In the genomic region with DNA sequence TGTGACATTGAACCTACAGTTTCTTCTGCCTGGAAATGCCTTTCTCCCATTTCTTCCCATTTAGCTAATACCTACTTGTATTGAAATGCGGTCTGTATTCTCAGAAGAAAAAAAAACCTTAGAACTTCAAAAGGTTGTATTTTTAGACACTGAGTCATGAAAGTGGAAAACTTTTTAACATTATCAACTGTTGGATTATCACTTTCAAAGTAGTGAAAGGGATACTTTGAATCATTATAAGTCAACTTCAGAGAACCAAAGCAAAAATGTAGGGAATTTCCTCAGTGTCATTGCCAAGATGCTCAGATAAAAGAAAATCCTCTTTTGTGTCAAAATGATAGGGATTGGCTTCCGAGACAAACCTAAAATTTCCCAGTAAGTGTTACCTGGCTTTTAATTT, we compare ENCODE assay signal across 27 cellular contexts. TPM values are rescaled to one million over a fixed set of nuclear protein-coding genes. Genes with fewer than 3 reads are reported as not detected.
DNase-seq lines count a peak whose midpoint lies in the region; ATAC-seq, FAIRE-seq and TF ChIP-seq lines count a peak whose summit lies in the region.
"Had no signal": no experiment of that assay in that cellular context is flagged by ENCODE, and none has a peak within 500 bp of the region (broad histone marks: within the 10 kb centered on the region; RNA-seq: fewer than 3 reads in every experiment).

No MANE protein-coding gene starts in this region.

- H3K4me3 ChIP-seq in GM23248: no peak overlapping the region
- H3K4me3 ChIP-seq in GM12878: no peak overlapping the region
- H3K4me3 ChIP-seq in osteoblast (ENCODE audit: insufficient read depth, low read length): no peak overlapping the region
- H3K4me3 ChIP-seq in effector memory CD4-positive, alpha-beta T cell (ENCODE audit: insufficient read depth, low read depth, low read length, poor library complexity, severe bottlenecking): no peak overlapping the region
- no peak overlapping the region for H3K4me3 ChIP-seq in upper lobe of right lung
- H3K4me3 ChIP-seq: esophagus squamous epithelium, lung, SJCRH30 had no signal

- no peaks in the 10 kb centered on the region for H3K9me3 ChIP-seq in GM23248 (ENCODE audit: low read depth)
- H3K9me3 ChIP-seq in GM12878 (replicated peaks; ENCODE audit: control insufficient read depth, insufficient read depth, low read length): no peaks in the 10 kb centered on the region
- H3K9me3 ChIP-seq in osteoblast (ENCODE audit: low read depth, low read length): no peaks in the 10 kb centered on the region
- no peaks in the 10 kb centered on the region for H3K9me3 ChIP-seq in effector memory CD4-positive, alpha-beta T cell (ENCODE audit: control insufficient read depth, low read length)
- no peaks in the 10 kb centered on the region for H3K9me3 ChIP-seq in upper lobe of right lung
- H3K9me3 ChIP-seq: BE2C, Caco-2, esophagus squamous epithelium, SJCRH30 had no signal

- BruUV-seq in GM12878 (replicated peaks; lab: Mats Ljungman, UMichigan): no TSS peak

- RAD21 ChIA-PET in GM12878 (lab: Charles Lee; ENCODE audit: unreplicated experiment): no interaction called here

- intact Hi-C loops in GM12878 (cut with micrococcal nuclease; ENCODE audit: unreplicated experiment): no loop called here
- intact Hi-C loops in head of caudate nucleus (cut with DNase I): no loop called here
- intact Hi-C loops in upper lobe of right lung (cut with DNase I): no loop called here

- in situ Hi-C loops in GM23248 (cut with MboI) (no loop called here), GM12878 (cut with MboI) (no loop called here)

- H3K9ac ChIP-seq in GM23248: no peak overlapping the region
- H3K9ac ChIP-seq in GM12878 (ENCODE audit: control insufficient read depth, insufficient read depth, low read length): no peak overlapping the region
- H3K9ac ChIP-seq: parathyroid adenoma had no signal

- SMC1A ChIA-PET in GM12878 (lab: Charles Lee; ENCODE audit: uncharacterized antibody, unreplicated experiment): no interaction called here

- TF ChIP-seq CTCF in GM12878 (IDR thresholded peaks at IDR 0.05 in 2 of 3, conservative IDR thresholded peaks at IDR 0.05 in 1 of 3; ENCODE audit: control insufficient read depth in 2 of 3, extremely low read depth in 1 of 3, insufficient read depth in 1 of 3, low read depth in 3 of 3, low read length in 3 of 3): no peak
- TF ChIP-seq CTCF in osteoblast (IDR thresholded peaks at IDR 0.05; ENCODE audit: extremely low read depth, low read depth, low read length): no peak
- no peak for TF ChIP-seq CTCF in upper lobe of right lung (IDR thresholded peaks at IDR 0.05)

- no peaks in the 10 kb centered on the region for H4K20me1 ChIP-seq in GM23248 (ENCODE audit: insufficient read depth)
- H4K20me1 ChIP-seq in GM12878 (ENCODE audit: control insufficient read depth, insufficient read depth): no peaks in the 10 kb centered on the region
- no peaks in the 10 kb centered on the region for H4K20me1 ChIP-seq in osteoblast (ENCODE audit: insufficient read depth, low read length)

- FAIRE-seq in GM12878 (lab: Jason Lieb, UNC): no peak

- 73 to 76% methylated on average over 2 of the region's 2 CpGs for WGBS in GM23248 (ENCODE audit: low coverage in 1 of 2, low lambda C conversion rate in 2 of 2, missing lambda C conversion rate in 2 of 2), 2 experiments
- WGBS in GM12878 (ENCODE audit: insufficient coverage, insufficient replicate concordance, low lambda C conversion rate, missing lambda C conversion rate): 0% methylated on average over 2 of the region's 2 CpGs

- TF ChIP-seq EP300 in GM12878 (IDR thresholded peaks at IDR 0.05; ENCODE audit: borderline replicate concordance in 1 of 2, control insufficient read depth in 1 of 2, low read depth in 2 of 2, low read length in 2 of 2): no peak

- POLR2A ChIA-PET in GM12878 (lab: Charles Lee): interaction anchor here (0.6 kb wide), 1 partner anchor 241 kb away, joined by 4 read pairs; no protein-coding TSS in a partner anchor

- peaks cover 21% of the 10 kb centered on the region for H3K4me1 ChIP-seq in GM23248 (ENCODE audit: insufficient read depth)
- H3K4me1 ChIP-seq in GM12878 (ENCODE audit: control insufficient read depth, insufficient read depth, low read length): no peaks in the 10 kb centered on the region
- H3K4me1 ChIP-seq in osteoblast (ENCODE audit: insufficient read depth, low read length): peaks cover 18% of the 10 kb centered on the region
- no peaks in the 10 kb centered on the region for H3K4me1 ChIP-seq in effector memory CD4-positive, alpha-beta T cell (ENCODE audit: control insufficient read depth, insufficient read depth, low read length, poor library complexity, severe bottlenecking)
- no peaks in the 10 kb centered on the region for H3K4me1 ChIP-seq in upper lobe of right lung
- H3K4me1 ChIP-seq: BE2C, parathyroid adenoma, SJCRH30 had no signal

- CTCF ChIA-PET in GM12878 (lab: Yijun Ruan, JAX): interaction anchor here (1.1 kb wide), 1 partner anchor 11 kb away, joined by 5 read pairs; no protein-coding TSS in a partner anchor

- DNase-seq in GM23248: peak; percentile 20
- peak; percentile 33 for DNase-seq in NCI-H226
- no peak for DNase-seq in GM12878 (ENCODE audit: low read depth, low spot score)
- no peak for DNase-seq in osteoblast (ENCODE audit: insufficient read length, low spot score, missing footprints)
- DNase-seq in DMS153 treated with DMSO at 0.1 percent for 48 hours (lab: John Stamatoyannopoulos, UW; ENCODE audit: unreplicated experiment): no peak
- DNase-seq in head of caudate nucleus: no peak
- no peak for DNase-seq in effector memory CD4-positive, alpha-beta T cell
- DNase-seq in upper lobe of right lung: no peak
- DNase-seq: amygdala; BE2C; Caco-2; effector CD8-positive, alpha-beta T cell; esophagus squamous epithelium; glutamatergic neuron; naive thymus-derived CD4-positive, alpha-beta T cell; NCI-H1436; NCI-H2171; NCI-H774; SJCRH30; stimulated activated CD4-positive, alpha-beta T cell treated with anti-CD3 and anti-CD28 coated beads, Interleukin-2, amount 100 ng/mL, for 48 hours had no signal

- peaks cover 9% of the 10 kb centered on the region for H3F3A ChIP-seq in GM23248 (ENCODE audit: insufficient read depth)

- H2AFZ ChIP-seq in GM23248: no peak overlapping the region
- H2AFZ ChIP-seq in GM12878 (ENCODE audit: control insufficient read depth, low read depth, low read length): no peak overlapping the region
- H2AFZ ChIP-seq in osteoblast (ENCODE audit: low read length): no peak overlapping the region
- H2AFZ ChIP-seq: parathyroid adenoma had no signal

- H3K9me2 ChIP-seq in GM23248 (ENCODE audit: insufficient read depth): no peaks in the 10 kb centered on the region

- ATAC-seq in GM12878 (no peak), upper lobe of right lung (no peak)
- ATAC-seq: naive thymus-derived CD4-positive, alpha-beta T cell; PC-3 had no signal

- H3K36me3 ChIP-seq in GM23248 (ENCODE audit: low read depth) (no peaks in the 10 kb centered on the region), GM12878 (ENCODE audit: control insufficient read depth in 2 of 2, insufficient read depth in 2 of 2, low read length in 1 of 2) (no peaks in the 10 kb centered on the region), osteoblast (ENCODE audit: insufficient read depth, low read length) (no peaks in the 10 kb centered on the region), upper lobe of right lung (no peaks in the 10 kb centered on the region)
- H3K36me3 ChIP-seq in effector memory CD4-positive, alpha-beta T cell (ENCODE audit: control insufficient read depth, insufficient read depth, low read length): no peaks in the 10 kb centered on the region
- H3K36me3 ChIP-seq: BE2C, esophagus squamous epithelium, SJCRH30 had no signal

- H3K27ac ChIP-seq in GM23248 (peak overlapping the region; percentile 18; the same call in 1 of the 2 replicates), GM12878 (ENCODE audit: control insufficient read depth, insufficient read depth) (no peak overlapping the region), osteoblast (ENCODE audit: low read depth, low read length) (peak overlapping the region; percentile 31), upper lobe of right lung (no peak overlapping the region)
- H3K27ac ChIP-seq in effector memory CD4-positive, alpha-beta T cell (ENCODE audit: insufficient read depth, low read length, poor library complexity, severe bottlenecking): no peak overlapping the region
- H3K27ac ChIP-seq: esophagus squamous epithelium, parathyroid adenoma, SJCRH30 had no signal

- H3K79me2 ChIP-seq in GM23248 (ENCODE audit: insufficient read depth) (no peaks in the 10 kb centered on the region), GM12878 (ENCODE audit: control insufficient read depth, insufficient read depth, low read length) (no peaks in the 10 kb centered on the region), osteoblast (ENCODE audit: insufficient read depth, low read length) (no peaks in the 10 kb centered on the region)
- H3K79me2 ChIP-seq: parathyroid adenoma had no signal

- no peak for TF ChIP-seq RAD21 in GM12878 (IDR thresholded peaks at IDR 0.05; ENCODE audit: insufficient read depth, low read depth, low read length)

- peak overlapping the region; percentile 16 for H3K4me2 ChIP-seq in GM23248 (ENCODE audit: unreplicated experiment)
- H3K4me2 ChIP-seq in GM12878 (ENCODE audit: control insufficient read depth, insufficient read depth): no peak overlapping the region
- H3K4me2 ChIP-seq in osteoblast (ENCODE audit: insufficient read depth, low read length): peak overlapping the region; percentile 61

- no peak for TF ChIP-seq POLR2A in GM12878 (IDR thresholded peaks at IDR 0.05; ENCODE audit: low read depth, low read length)

- H3K27me3 ChIP-seq in GM23248 (replicated peaks; ENCODE audit: insufficient read depth) (no peaks in the 10 kb centered on the region), GM12878 (replicated peaks in 1 of 2; ENCODE audit: control insufficient read depth in 2 of 2, insufficient read depth in 2 of 2, low read length in 1 of 2) (no peaks in the 10 kb centered on the region), osteoblast (ENCODE audit: insufficient read depth, low read length) (no peaks in the 10 kb centered on the region), upper lobe of right lung (no peaks in the 10 kb centered on the region)
- H3K27me3 ChIP-seq in effector memory CD4-positive, alpha-beta T cell (replicated peaks; ENCODE audit: control insufficient read depth, insufficient read depth, low read length, poor library complexity, severe bottlenecking): peaks cover 3% of the 10 kb centered on the region
- H3K27me3 ChIP-seq: esophagus squamous epithelium had no signal

RNA-seq across cellular contexts. Expression of gene HOATZ, which starts 6.6 kb away (rescaled TPM):
- total RNA-seq in GM23248 (2014; rRNA removed; shearing (Covaris generic)): not detected in 2 replicates
- polyA plus RNA-seq in GM23248 (2016; fragmentation: Nextera tagmentation; extraction: Ambion mirVana) (not detected in 2 replicates), GM12878 (2011; rRNA removed) (not detected in 2 replicates), GM12878 (2014; fragmentation: Illumina TruSeq; extraction: Trizol) (not detected in 2 replicates), GM12878 (2014; fragmentation: Nextera tagmentation; extraction: Ambion mirVana) (not detected), GM12878 (2014; rRNA removed) (not detected in 2 replicates), GM12878 (2016; fragmentation: Nextera tagmentation; extraction: Ambion mirVana) (not detected)
- not detected in 2 replicates for total RNA-seq in GM12878 (2013; cell fraction: nucleolus; rRNA removed)
- total RNA-seq in GM12878 (2014; rRNA removed) (0.28 TPM in 1 of 2 replicates, not detected in the other), GM12878 (2014; rRNA removed; fragmentation: Illumina TruSeq; extraction: Trizol) (not detected in 2 replicates), GM12878 (2021) (not detected in 2 replicates), osteoblast (not detected in 2 replicates), upper lobe of right lung (not detected)
- polyA plus RNA-seq in GM12878 (2011; ENCODE audit: low read depth): not detected
- polyA plus RNA-seq in GM12878 (2011; cell fraction: cytosol; rRNA removed): not detected in 2 replicates
- not detected in 2 replicates for polyA plus RNA-seq in GM12878 (2011; cell fraction: nucleus; rRNA removed)
- not detected in 2 replicates for polyA plus RNA-seq in GM12878 (2012)
- polyA minus RNA-seq in GM12878 (2011; rRNA and poly(A)+ RNA removed): not detected in 2 replicates
- not detected in 2 replicates for polyA minus RNA-seq in GM12878 (2011; cell fraction: cytosol; rRNA and poly(A)+ RNA removed)
- not detected in 2 replicates for polyA minus RNA-seq in GM12878 (2011; cell fraction: nucleus; rRNA and poly(A)+ RNA removed)
- total RNA-seq: activated CD8-positive, alpha-beta memory T cell treated with anti-CD3 and anti-CD28 coated beads for 36 hours; Caco-2; cerebellum; esophagus squamous epithelium; naive thymus-derived CD4-positive, alpha-beta T cell; PC-3; SJCRH30; T-helper 2 cell treated with Interferon-gamma antibody and Interleukin-4, amounts not matched to agents 100 ng/mL and 5 ng/mL, for 36 hours; urinary bladder had no signal
- polyA plus RNA-seq: naive thymus-derived CD4-positive, alpha-beta T cell; urinary bladder had no signal

RNA-seq across cellular contexts. Expression of gene BTG4, which starts 8.9 kb away (rescaled TPM):
- not detected in 2 replicates for total RNA-seq in GM23248 (2014; rRNA removed; shearing (Covaris generic))
- polyA plus RNA-seq in GM23248 (2016; fragmentation: Nextera tagmentation; extraction: Ambion mirVana) (0.33 TPM in 1 of 2 replicates, not detected in the other), GM12878 (2011; rRNA removed) (not detected in 2 replicates), GM12878 (2014; fragmentation: Illumina TruSeq; extraction: Trizol) (not detected in 2 replicates), GM12878 (2014; fragmentation: Nextera tagmentation; extraction: Ambion mirVana) (under 1 TPM in 1 of 2 experiments, not detected in 1; 0.14 TPM), GM12878 (2014; rRNA removed) (not detected in 2 replicates), GM12878 (2016; fragmentation: Nextera tagmentation; extraction: Ambion mirVana) (not detected)
- total RNA-seq in GM12878 (2013; cell fraction: nucleolus; rRNA removed): 0.83 TPM in 1 of 2 replicates, not detected in the other
- total RNA-seq in GM12878 (2014; rRNA removed) (not detected in 2 replicates), GM12878 (2014; rRNA removed; fragmentation: Illumina TruSeq; extraction: Trizol) (not detected in 2 replicates), GM12878 (2021) (not detected in 2 replicates), osteoblast (0.29 TPM in 1 of 2 replicates, not detected in the other), upper lobe of right lung (not detected)
- not detected for polyA plus RNA-seq in GM12878 (2011; ENCODE audit: low read depth)
- not detected in 2 replicates for polyA plus RNA-seq in GM12878 (2011; cell fraction: cytosol; rRNA removed)
- polyA plus RNA-seq in GM12878 (2011; cell fraction: nucleus; rRNA removed): not detected in 2 replicates
- polyA plus RNA-seq in GM12878 (2012): not detected in 2 replicates
- polyA minus RNA-seq in GM12878 (2011; rRNA and poly(A)+ RNA removed): not detected in 2 replicates
- not detected in 2 replicates for polyA minus RNA-seq in GM12878 (2011; cell fraction: cytosol; rRNA and poly(A)+ RNA removed)
- not detected in 2 replicates for polyA minus RNA-seq in GM12878 (2011; cell fraction: nucleus; rRNA and poly(A)+ RNA removed)
- total RNA-seq: activated CD8-positive, alpha-beta memory T cell treated with anti-CD3 and anti-CD28 coated beads for 36 hours; cerebellum; esophagus squamous epithelium; naive thymus-derived CD4-positive, alpha-beta T cell; PC-3; SJCRH30; T-helper 2 cell treated with Interferon-gamma antibody and Interleukin-4, amounts not matched to agents 100 ng/mL and 5 ng/mL, for 36 hours; urinary bladder had no signal
- polyA plus RNA-seq: naive thymus-derived CD4-positive, alpha-beta T cell; urinary bladder had no signal

RNA-seq across cellular contexts. Expression of gene LAYN, which starts 19.4 kb away (rescaled TPM):
- 117 and 118 TPM in 2 replicates for total RNA-seq in GM23248 (2014; rRNA removed; shearing (Covaris generic))
- polyA plus RNA-seq in GM23248 (2016; fragmentation: Nextera tagmentation; extraction: Ambion mirVana) (121 and 127 TPM in 2 replicates), GM12878 (2011; rRNA removed) (0.14 TPM in 1 of 2 replicates, not detected in the other), GM12878 (2014; fragmentation: Illumina TruSeq; extraction: Trizol) (0.10 TPM in 1 of 2 replicates, not detected in the other), GM12878 (2014; fragmentation: Nextera tagmentation; extraction: Ambion mirVana) (not detected), GM12878 (2014; rRNA removed) (not detected in 2 replicates), GM12878 (2016; fragmentation: Nextera tagmentation; extraction: Ambion mirVana) (under 1 TPM in 1 of 2 experiments, not detected in 1; 0.06 TPM)
- total RNA-seq in GM12878 (2013; cell fraction: nucleolus; rRNA removed): 3.2 and 3.7 TPM in 2 replicates
- total RNA-seq in GM12878 (2014; rRNA removed) (not detected in 2 replicates), GM12878 (2014; rRNA removed; fragmentation: Illumina TruSeq; extraction: Trizol) (not detected in 2 replicates), GM12878 (2021) (0.11 TPM in 1 of 2 replicates, not detected in the other), osteoblast (81.8 and 94.0 TPM in 2 replicates), upper lobe of right lung (17.5 TPM)
- polyA plus RNA-seq in GM12878 (2011; ENCODE audit: low read depth): 0.47 TPM
- polyA plus RNA-seq in GM12878 (2011; cell fraction: cytosol; rRNA removed): 0.01 TPM in 1 of 2 replicates, not detected in the other
- polyA plus RNA-seq in GM12878 (2011; cell fraction: nucleus; rRNA removed): 0.13 TPM in 1 of 2 replicates, not detected in the other
- 0.17 TPM in 1 of 2 replicates, not detected in the other for polyA plus RNA-seq in GM12878 (2012)
- not detected in 2 replicates for polyA minus RNA-seq in GM12878 (2011; rRNA and poly(A)+ RNA removed)
- polyA minus RNA-seq in GM12878 (2011; cell fraction: cytosol; rRNA and poly(A)+ RNA removed): not detected in 2 replicates
- not detected in 2 replicates for polyA minus RNA-seq in GM12878 (2011; cell fraction: nucleus; rRNA and poly(A)+ RNA removed)

Comparison
In these comparisons a context has a peak if more than half of its experiments do, and no peak if none do; other contexts are left out.
1. DNase-seq: peak in GM23248 (single experiment) and NCI-H226 (single experiment); none in GM12878 (single experiment), osteoblast (single experiment), DMS153 treated with DMSO at 0.1 percent for 48 hours (single experiment), head of caudate nucleus (0 of 42), effector memory CD4-positive, alpha-beta T cell (0 of 3) and upper lobe of right lung (single experiment).
2. H3K27ac ChIP-seq: peak in GM23248 (single experiment) and osteoblast (single experiment); none in GM12878 (single experiment), effector memory CD4-positive, alpha-beta T cell (single experiment) and upper lobe of right lung (single experiment).